9 cellular contexts compared by ENCODE assay signal in the genomic region with DNA sequence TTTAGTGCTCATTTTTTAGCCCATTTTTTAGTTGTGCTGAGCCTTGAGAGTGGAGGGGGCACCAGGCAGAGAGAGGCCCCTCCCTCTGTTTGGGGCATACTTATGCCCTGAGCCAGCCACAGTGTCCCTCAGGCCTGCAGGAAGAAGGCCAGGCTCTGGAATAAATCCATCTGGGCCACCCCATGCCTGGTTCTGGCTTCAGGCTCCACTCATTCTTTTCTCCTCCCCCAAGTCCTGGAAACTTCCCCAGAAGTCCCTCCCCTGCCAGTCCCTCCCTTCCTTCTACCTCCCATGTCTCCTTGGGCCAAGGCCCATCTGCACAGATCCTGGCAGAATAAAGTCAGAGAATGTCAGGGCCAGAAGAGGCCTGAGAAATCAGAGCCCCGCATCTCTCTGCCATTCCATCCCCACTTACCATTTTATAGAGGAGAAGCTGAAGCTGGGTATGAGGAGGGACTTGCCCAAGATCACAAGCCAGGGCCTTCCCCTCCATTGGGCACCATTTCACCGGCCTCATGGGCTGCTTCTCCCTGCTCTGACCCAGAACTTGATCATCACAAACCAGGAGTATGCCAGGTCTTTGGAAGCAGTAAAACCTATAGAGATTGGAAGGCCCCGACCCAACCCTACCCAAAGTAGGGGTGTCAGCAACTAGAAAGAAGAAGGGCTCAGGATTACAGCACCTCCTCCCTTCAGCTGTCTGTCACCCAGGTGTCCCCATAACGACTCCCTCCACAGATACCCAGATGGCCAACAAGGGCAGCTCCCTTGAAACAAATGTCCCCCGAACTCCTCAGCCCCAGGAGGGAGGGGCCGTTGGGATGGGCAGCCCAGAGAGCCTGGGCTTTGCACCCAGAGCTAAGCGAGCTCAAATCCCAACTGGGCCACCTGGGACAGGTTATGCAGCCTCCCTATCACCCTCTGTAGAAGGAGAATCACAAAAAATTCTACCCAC.
DNase-seq lines count a peak whose midpoint lies in the region; ATAC-seq, FAIRE-seq and TF ChIP-seq lines count a peak whose summit lies in the region.
"Had no signal": no experiment of that assay in that cellular context is flagged by ENCODE, and none has a peak within 500 bp of the region (broad histone marks: within the 10 kb centered on the region; RNA-seq: fewer than 3 reads in every experiment).

No MANE protein-coding gene starts in this region.

- TF ChIP-seq POLR2A in thyroid gland (IDR thresholded peaks at IDR 0.05) (peak in 1 of 2 donors; percentile 62), GM12892 (IDR thresholded peaks at IDR 0.05; ENCODE audit: low read depth, low read length) (no peak)

- intact Hi-C loops in thyroid gland (cut with DNase I) = loop anchor here (10.0 kb wide), 1 partner anchor 92 kb away; no protein-coding TSS in a partner anchor

- peak overlapping the region; percentile 91 for H3K27ac Mint-ChIP-seq in activated CD4-positive, alpha-beta T cell treated with anti-CD3 and anti-CD28 coated beads, Interleukin-2, amount 10 ng/mL, durations not matched to agents 7 days and 5 days

- ATAC-seq in GM21529 (IDR thresholded peaks at IDR 0.05; ENCODE audit: unreplicated experiment) = no peak

- H3K4ac ChIP-seq in mesendoderm (ENCODE audit: low read depth, low read length) = peak overlapping the region; percentile 27

- H3K4me3 ChIP-seq in choroid plexus epithelial cell (ENCODE audit: low read depth, low read length) (no peak overlapping the region), mesendoderm (ENCODE audit: low read length) (no peak overlapping the region), thyroid gland (replicated peaks in 1 of 3) (no peak overlapping the region)

- H2BK5ac ChIP-seq in mesendoderm (ENCODE audit: low read length) = no peak overlapping the region

- peak overlapping the region; percentile 70 for H2AK5ac ChIP-seq in mesendoderm (ENCODE audit: low read length)

- no peaks in the 10 kb centered on the region for H3K79me2 ChIP-seq in mesendoderm (ENCODE audit: control insufficient read depth, insufficient read depth, low read length)

- DNase-seq in activated CD4-positive, alpha-beta T cell treated with anti-CD3 and anti-CD28 coated beads, Interleukin-2, amount 10 ng/mL, durations not matched to agents 7 days and 5 days = no peak
- no peak for DNase-seq in activated CD4-positive, alpha-beta T cell treated with anti-CD3 and anti-CD28 coated beads, Interleukin-2, amount 50 U/mL, for 4 hours
- peak; percentile 24 for DNase-seq in choroid plexus epithelial cell (ENCODE audit: low read depth)
- no peak for DNase-seq in mesendoderm
- DNase-seq in thyroid gland = peak; percentile 60 to 69
- DNase-seq in GM12892 (ENCODE audit: insufficient read length) = no peak
- no peak for DNase-seq in GM10266 (ENCODE audit: extremely low spot score)
- DNase-seq: BE2C had no signal

- H3K27me3 ChIP-seq in mesendoderm (ENCODE audit: insufficient read depth, low read length, poor library complexity) (no peaks in the 10 kb centered on the region), thyroid gland (no peaks in the 10 kb centered on the region)
- H3K27me3 ChIP-seq: BE2C had no signal

- H3K4me1 ChIP-seq in mesendoderm (ENCODE audit: control insufficient read depth, low read depth, low read length) (peaks cover 10% of the 10 kb centered on the region), thyroid gland (peaks cover 69 to 79% of the 10 kb centered on the region in 2 donors)
- H3K4me1 ChIP-seq: BE2C had no signal

- no peak overlapping the region for H2BK15ac ChIP-seq in mesendoderm (replicated peaks; ENCODE audit: low read depth)

- no peak overlapping the region for H2BK120ac ChIP-seq in mesendoderm (ENCODE audit: low read depth, low read length)

- H3K36me3 ChIP-seq in mesendoderm (ENCODE audit: control insufficient read depth, insufficient read depth, low read length) = no peaks in the 10 kb centered on the region
- no peaks in the 10 kb centered on the region for H3K36me3 ChIP-seq in thyroid gland
- H3K36me3 ChIP-seq: BE2C had no signal

- no peak for FAIRE-seq in GM12892 (lab: Jason Lieb, UNC)

- peak overlapping the region; percentile 53 for H3K56ac ChIP-seq in mesendoderm (ENCODE audit: low read length)

- H3K4me1 Mint-ChIP-seq in activated CD4-positive, alpha-beta T cell treated with anti-CD3 and anti-CD28 coated beads, Interleukin-2, amount 10 ng/mL, durations not matched to agents 7 days and 5 days = peaks cover 87% of the 10 kb centered on the region

- H3K36me3 Mint-ChIP-seq in activated CD4-positive, alpha-beta T cell treated with anti-CD3 and anti-CD28 coated beads, Interleukin-2, amount 10 ng/mL, durations not matched to agents 7 days and 5 days (ENCODE audit: low read depth) = peaks cover 23% of the 10 kb centered on the region

- CTCF ChIA-PET in activated CD4-positive, alpha-beta T cell treated with anti-CD3 and anti-CD28 coated beads, Interleukin-2, amount 10 ng/mL, durations not matched to agents 7 days and 5 days (lab: Charles Lee) = interaction anchor here (1.3 to 1.6 kb wide), 2 partner anchors 17 to 108 kb away, joined by 3 to 5 read pairs; a partner anchor contains a TSS

- H3K23ac ChIP-seq in mesendoderm (ENCODE audit: low read length) = no peak overlapping the region

- H3K4me3 Mint-ChIP-seq in activated CD4-positive, alpha-beta T cell treated with anti-CD3 and anti-CD28 coated beads, Interleukin-2, amount 10 ng/mL, durations not matched to agents 7 days and 5 days = no peak overlapping the region

- no peaks in the 10 kb centered on the region for H3K27me3 Mint-ChIP-seq in activated CD4-positive, alpha-beta T cell treated with anti-CD3 and anti-CD28 coated beads, Interleukin-2, amount 10 ng/mL, durations not matched to agents 7 days and 5 days

- no peak for TF ChIP-seq CTCF in choroid plexus epithelial cell (conservative IDR thresholded peaks at IDR 0.05; ENCODE audit: low read depth, low read length)
- TF ChIP-seq CTCF in thyroid gland (IDR thresholded peaks at IDR 0.05) = no peak
- no peak for TF ChIP-seq CTCF in GM10266 (IDR thresholded peaks at IDR 0.05; ENCODE audit: control insufficient read depth, insufficient read depth, low read depth, missing control alignments)

- no peak overlapping the region for H4K5ac ChIP-seq in mesendoderm (ENCODE audit: low read length)

- WGBS in mesendoderm (ENCODE audit: extremely low coverage, insufficient coverage, low lambda C conversion rate) = no CpG with 5 or more reads among the region's 7 CpGs
- 78 to 79% methylated on average over 7 of the region's 7 CpGs for WGBS in thyroid gland, 2 donors

- H3K27ac ChIP-seq in mesendoderm (ENCODE audit: low read depth, low read length) = peak overlapping the region; percentile 35
- peak overlapping the region; percentile 95 to 99 (median 98) for H3K27ac ChIP-seq in thyroid gland

- no peaks in the 10 kb centered on the region for H3K79me1 ChIP-seq in mesendoderm (ENCODE audit: low read length)

- H3K18ac ChIP-seq in mesendoderm (ENCODE audit: low read length) = peak overlapping the region; percentile 33

- H3K9me3 Mint-ChIP-seq in activated CD4-positive, alpha-beta T cell treated with anti-CD3 and anti-CD28 coated beads, Interleukin-2, amount 10 ng/mL, durations not matched to agents 7 days and 5 days = peaks cover 10% of the 10 kb centered on the region

- no peak overlapping the region for H4K8ac ChIP-seq in mesendoderm (ENCODE audit: low read depth, low read length)

- no peak overlapping the region for H3K9ac ChIP-seq in mesendoderm (ENCODE audit: low read length)

- no peak overlapping the region for H3K4me2 ChIP-seq in mesendoderm (ENCODE audit: low read length)

- no peaks in the 10 kb centered on the region for H3K9me3 ChIP-seq in thyroid gland
- H3K9me3 ChIP-seq: BE2C had no signal

- POLR2A ChIA-PET in activated CD4-positive, alpha-beta T cell treated with anti-CD3 and anti-CD28 coated beads, Interleukin-2, amount 10 ng/mL, durations not matched to agents 7 days and 5 days (lab: Charles Lee) = no interaction called here

Comparison
In these comparisons a context has a peak if more than half of its experiments do, and no peak if none do; other contexts are left out.
1. DNase-seq: peak in choroid plexus epithelial cell (single experiment) and thyroid gland (2 of 2); none in activated CD4-positive, alpha-beta T cell treated with anti-CD3 and anti-CD28 coated beads, Interleukin-2, amount 10 ng/mL, durations not matched to agents 7 days and 5 days (single experiment), activated CD4-positive, alpha-beta T cell treated with anti-CD3 and anti-CD28 coated beads, Interleukin-2, amount 50 U/mL, for 4 hours (0 of 2), mesendoderm (single experiment), GM12892 (single experiment) and GM10266 (single experiment).